Comparison of ENCODE assay signal across 16 cellular contexts in the genomic region with DNA sequence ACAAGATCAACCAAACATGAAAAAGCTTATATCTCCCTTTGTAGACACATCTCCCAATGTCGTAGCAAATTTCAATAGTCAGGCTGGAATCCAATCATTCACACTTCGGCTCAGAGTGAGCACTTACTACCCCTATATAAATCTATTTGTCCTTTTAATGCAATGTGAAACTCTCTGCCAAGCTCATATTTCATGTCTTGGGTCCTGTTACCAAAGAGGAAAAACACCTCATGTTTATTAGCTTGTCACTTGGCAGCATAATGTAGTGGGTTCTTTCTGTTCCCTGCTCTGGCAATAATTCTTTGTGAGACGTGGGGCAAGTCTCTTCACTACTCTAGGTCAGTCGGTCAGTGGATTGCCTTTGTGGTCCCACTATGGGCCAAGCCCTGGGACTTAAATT.
DNase-seq lines count a peak whose midpoint lies in the region; ATAC-seq and TF ChIP-seq lines count a peak whose summit lies in the region.
"Had no signal": no experiment of that assay in that cellular context is flagged by ENCODE, and none has a peak within 500 bp of the region (broad histone marks: within the 10 kb centered on the region; RNA-seq: fewer than 3 reads in every experiment).

No MANE protein-coding gene starts in this region.

- CTCF ChIA-PET in SK-N-SH (lab: Yijun Ruan, JAX) = no interaction called here

- no peak for TF ChIP-seq RAD21 in SK-N-SH (IDR thresholded peaks at IDR 0.05; ENCODE audit: low read length)

- no peaks in the 10 kb centered on the region for H3K9me2 ChIP-seq in SK-N-SH

- no peak for TF ChIP-seq POLR2A in spleen (IDR thresholded peaks at IDR 0.05)

- H2AFZ ChIP-seq in SK-N-SH (ENCODE audit: low read depth) = no peak overlapping the region

- H3K9me3 ChIP-seq in SK-N-SH = no peaks in the 10 kb centered on the region
- H3K9me3 ChIP-seq in spleen = peaks cover 0 to 11% (median 0%) of the 10 kb centered on the region in 8 donors

- no peak overlapping the region for H3K9ac ChIP-seq in SK-N-SH

- H3K4me2 ChIP-seq in SK-N-SH = no peak overlapping the region

- H3K4me1 ChIP-seq in SK-N-SH (ENCODE audit: control insufficient read depth in 1 of 2, insufficient read depth in 2 of 2, low read depth in 1 of 2, low read length in 1 of 2) (peaks cover 0 to 8% of the 10 kb centered on the region in 2 experiments; a peak in 2 of 4 replicates), spleen (no peaks in the 10 kb centered on the region)
- H3K4me1 ChIP-seq: Caco-2 had no signal

- ATAC-seq in SK-N-SH treated with all-trans-retinoic acid at 6 μM for 48 hours (peak; percentile 41; the same call in 1 of the 3 replicates), esophagus mucosa (peak; percentile 35), sciatic nerve (peak; percentile 40), HG03097 (IDR thresholded peaks at IDR 0.05; ENCODE audit: low FRiP score, unreplicated experiment) (no peak)
- ATAC-seq: activated CD8-positive, alpha-beta T cell treated with anti-CD3 and anti-CD28 coated beads, Interleukin-2, amount 10 ng/mL, durations not matched to agents 7 days and 5 days; HepG2 had no signal

- H3K27ac ChIP-seq in SK-N-SH (ENCODE audit: low read depth in 2 of 2, low read length in 1 of 2) (no peak overlapping the region), spleen (no peak overlapping the region)
- H3K27ac ChIP-seq: brain microvascular endothelial cell had no signal

- TF ChIP-seq EP300 in SK-N-SH (IDR thresholded peaks at IDR 0.05; ENCODE audit: borderline replicate concordance in 1 of 2, low read depth in 1 of 2, low read length in 1 of 2) = no peak

- no peaks in the 10 kb centered on the region for H3K79me2 ChIP-seq in SK-N-SH (ENCODE audit: insufficient read depth)

- intact Hi-C loops in sciatic nerve (cut with DNase I) = no loop called here
- intact Hi-C loops in spleen (cut with DNase I; ENCODE audit: low total_unique reads) = no loop called here

- no peak for DNase-seq in SK-N-SH
- DNase-seq in NCI-H748 (lab: John Stamatoyannopoulos, UW; ENCODE audit: unreplicated experiment) = peak; percentile 31
- DNase-seq in sciatic nerve (ENCODE audit: low spot score) = no peak
- DNase-seq in spleen = no peak
- no peak for DNase-seq in kidney glomerular epithelial cell (lab: John Stamatoyannopoulos, UW)
- DNase-seq: activated CD8-positive, alpha-beta T cell treated with anti-CD3 and anti-CD28 coated beads, Interleukin-2, amount 10 ng/mL, durations not matched to agents 7 days and 5 days; activated gamma-delta T cell treated with Interleukin-2 at 50 U/mL for 16 hours; brain microvascular endothelial cell; Caco-2; effector CD8-positive, alpha-beta T cell; NCI-H1436 treated with DMSO at 0.1 percent for 48 hours; occipital lobe had no signal

- H3K36me3 ChIP-seq in SK-N-SH (replicated peaks in 1 of 2; ENCODE audit: control insufficient read depth in 1 of 2, insufficient read depth in 2 of 2, low read length in 1 of 2) (no peaks in the 10 kb centered on the region), spleen (no peaks in the 10 kb centered on the region)
- H3K36me3 ChIP-seq: brain microvascular endothelial cell had no signal

- H3K27me3 ChIP-seq in SK-N-SH (ENCODE audit: insufficient read depth) (no peaks in the 10 kb centered on the region), spleen (replicated peaks in 1 of 7) (peaks cover 0 to 12% (median 0%) of the 10 kb centered on the region in 7 donors)
- H3K27me3 ChIP-seq: brain microvascular endothelial cell had no signal

- TF ChIP-seq CTCF in SK-N-SH (IDR thresholded peaks at IDR 0.05) = no peak
- no peak for TF ChIP-seq CTCF in spleen (IDR thresholded peaks at IDR 0.05 in 8 of 11, conservative IDR thresholded peaks at IDR 0.05 in 3 of 11)

- POLR2A ChIA-PET in SK-N-SH (lab: Yijun Ruan, JAX) = no interaction called here

- 51% methylated on average over 4 of the region's 4 CpGs for WGBS in SK-N-SH (ENCODE audit: low lambda C conversion rate)
- WGBS in spleen, 5 donors = 44 to 73% (median 53%) methylated on average over 4 of the region's 4 CpGs

- no peaks in the 10 kb centered on the region for H3F3A ChIP-seq in SK-N-SH (replicated peaks; ENCODE audit: insufficient read depth)

- H3K4me3 ChIP-seq in SK-N-SH (ENCODE audit: low read depth in 2 of 2, low read length in 1 of 2) (no peak overlapping the region), spleen (no peak overlapping the region)

- no peaks in the 10 kb centered on the region for H4K20me1 ChIP-seq in SK-N-SH (ENCODE audit: insufficient read depth)

TF ChIP-seq in SK-N-SH treated with all-trans-retinoic acid at 6 μM for 48 hours, 23 proteins besides CTCF, POLR2A, EP300 and RAD21:
- no peak for TF ChIP-seq GLIS3 (CRISPR knock-in tag; IDR thresholded peaks at IDR 0.05)
- peak; percentile 70 for TF ChIP-seq ISL1 (CRISPR knock-in tag; IDR thresholded peaks at IDR 0.05)
- TF ChIP-seq OSR1 (CRISPR knock-in tag; IDR thresholded peaks at IDR 0.05) = no peak

TF ChIP-seq in SK-N-SH, 30 proteins besides CTCF, POLR2A, EP300 and RAD21:
- no peak for TF ChIP-seq CHD2 (IDR thresholded peaks at IDR 0.05; ENCODE audit: low read length, partially characterized antibody)
- TF ChIP-seq FOSL2 (IDR thresholded peaks at IDR 0.05; ENCODE audit: borderline replicate concordance, low read depth) = no peak
- TF ChIP-seq, protein P1, sequence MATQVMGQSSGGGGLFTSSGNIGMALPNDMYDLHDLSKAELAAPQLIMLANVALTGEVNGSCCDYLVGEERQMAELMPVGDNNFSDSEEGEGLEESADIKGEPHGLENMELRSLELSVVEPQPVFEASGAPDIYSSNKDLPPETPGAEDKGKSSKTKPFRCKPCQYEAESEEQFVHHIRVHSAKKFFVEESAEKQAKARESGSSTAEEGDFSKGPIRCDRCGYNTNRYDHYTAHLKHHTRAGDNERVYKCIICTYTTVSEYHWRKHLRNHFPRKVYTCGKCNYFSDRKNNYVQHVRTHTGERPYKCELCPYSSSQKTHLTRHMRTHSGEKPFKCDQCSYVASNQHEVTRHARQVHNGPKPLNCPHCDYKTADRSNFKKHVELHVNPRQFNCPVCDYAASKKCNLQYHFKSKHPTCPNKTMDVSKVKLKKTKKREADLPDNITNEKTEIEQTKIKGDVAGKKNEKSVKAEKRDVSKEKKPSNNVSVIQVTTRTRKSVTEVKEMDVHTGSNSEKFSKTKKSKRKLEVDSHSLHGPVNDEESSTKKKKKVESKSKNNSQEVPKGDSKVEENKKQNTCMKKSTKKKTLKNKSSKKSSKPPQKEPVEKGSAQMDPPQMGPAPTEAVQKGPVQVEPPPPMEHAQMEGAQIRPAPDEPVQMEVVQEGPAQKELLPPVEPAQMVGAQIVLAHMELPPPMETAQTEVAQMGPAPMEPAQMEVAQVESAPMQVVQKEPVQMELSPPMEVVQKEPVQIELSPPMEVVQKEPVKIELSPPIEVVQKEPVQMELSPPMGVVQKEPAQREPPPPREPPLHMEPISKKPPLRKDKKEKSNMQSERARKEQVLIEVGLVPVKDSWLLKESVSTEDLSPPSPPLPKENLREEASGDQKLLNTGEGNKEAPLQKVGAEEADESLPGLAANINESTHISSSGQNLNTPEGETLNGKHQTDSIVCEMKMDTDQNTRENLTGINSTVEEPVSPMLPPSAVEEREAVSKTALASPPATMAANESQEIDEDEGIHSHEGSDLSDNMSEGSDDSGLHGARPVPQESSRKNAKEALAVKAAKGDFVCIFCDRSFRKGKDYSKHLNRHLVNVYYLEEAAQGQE (IDR thresholded peaks at IDR 0.05; ENCODE audit: low read depth, low read length) = no peak
- TF ChIP-seq, protein P2, sequence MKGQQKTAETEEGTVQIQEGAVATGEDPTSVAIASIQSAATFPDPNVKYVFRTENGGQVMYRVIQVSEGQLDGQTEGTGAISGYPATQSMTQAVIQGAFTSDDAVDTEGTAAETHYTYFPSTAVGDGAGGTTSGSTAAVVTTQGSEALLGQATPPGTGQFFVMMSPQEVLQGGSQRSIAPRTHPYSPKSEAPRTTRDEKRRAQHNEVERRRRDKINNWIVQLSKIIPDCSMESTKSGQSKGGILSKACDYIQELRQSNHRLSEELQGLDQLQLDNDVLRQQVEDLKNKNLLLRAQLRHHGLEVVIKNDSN (IDR thresholded peaks at IDR 0.05; ENCODE audit: borderline replicate concordance, low read depth) = no peak
- TF ChIP-seq, protein P3, sequence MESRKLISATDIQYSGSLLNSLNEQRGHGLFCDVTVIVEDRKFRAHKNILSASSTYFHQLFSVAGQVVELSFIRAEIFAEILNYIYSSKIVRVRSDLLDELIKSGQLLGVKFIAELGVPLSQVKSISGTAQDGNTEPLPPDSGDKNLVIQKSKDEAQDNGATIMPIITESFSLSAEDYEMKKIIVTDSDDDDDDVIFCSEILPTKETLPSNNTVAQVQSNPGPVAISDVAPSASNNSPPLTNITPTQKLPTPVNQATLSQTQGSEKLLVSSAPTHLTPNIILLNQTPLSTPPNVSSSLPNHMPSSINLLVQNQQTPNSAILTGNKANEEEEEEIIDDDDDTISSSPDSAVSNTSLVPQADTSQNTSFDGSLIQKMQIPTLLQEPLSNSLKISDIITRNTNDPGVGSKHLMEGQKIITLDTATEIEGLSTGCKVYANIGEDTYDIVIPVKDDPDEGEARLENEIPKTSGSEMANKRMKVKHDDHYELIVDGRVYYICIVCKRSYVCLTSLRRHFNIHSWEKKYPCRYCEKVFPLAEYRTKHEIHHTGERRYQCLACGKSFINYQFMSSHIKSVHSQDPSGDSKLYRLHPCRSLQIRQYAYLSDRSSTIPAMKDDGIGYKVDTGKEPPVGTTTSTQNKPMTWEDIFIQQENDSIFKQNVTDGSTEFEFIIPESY (IDR thresholded peaks at IDR 0.05; ENCODE audit: borderline replicate concordance, low read depth) = no peak
- no peak for TF ChIP-seq TAF1 (IDR thresholded peaks at IDR 0.05; ENCODE audit: borderline replicate concordance, low read depth, low read length)
- no peak for TF ChIP-seq NFIC (IDR thresholded peaks at IDR 0.05; ENCODE audit: borderline replicate concordance)
- TF ChIP-seq RFX5 (IDR thresholded peaks at IDR 0.05; ENCODE audit: low read length) = no peak
- no peak for TF ChIP-seq TEAD4 (IDR thresholded peaks at IDR 0.05; ENCODE audit: borderline replicate concordance, insufficient read depth)
- no peak for TF ChIP-seq ELF1 (IDR thresholded peaks at IDR 0.05)
- TF ChIP-seq, protein P4, sequence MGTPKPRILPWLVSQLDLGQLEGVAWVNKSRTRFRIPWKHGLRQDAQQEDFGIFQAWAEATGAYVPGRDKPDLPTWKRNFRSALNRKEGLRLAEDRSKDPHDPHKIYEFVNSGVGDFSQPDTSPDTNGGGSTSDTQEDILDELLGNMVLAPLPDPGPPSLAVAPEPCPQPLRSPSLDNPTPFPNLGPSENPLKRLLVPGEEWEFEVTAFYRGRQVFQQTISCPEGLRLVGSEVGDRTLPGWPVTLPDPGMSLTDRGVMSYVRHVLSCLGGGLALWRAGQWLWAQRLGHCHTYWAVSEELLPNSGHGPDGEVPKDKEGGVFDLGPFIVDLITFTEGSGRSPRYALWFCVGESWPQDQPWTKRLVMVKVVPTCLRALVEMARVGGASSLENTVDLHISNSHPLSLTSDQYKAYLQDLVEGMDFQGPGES (IDR thresholded peaks at IDR 0.05; ENCODE audit: low read depth, low read length) = no peak
- no peak for TF ChIP-seq MEF2A (IDR thresholded peaks at IDR 0.05; ENCODE audit: borderline replicate concordance, low read depth)
- TF ChIP-seq RCOR1 (IDR thresholded peaks at IDR 0.05; ENCODE audit: low read length) = no peak
- TF ChIP-seq FOXM1 (IDR thresholded peaks at IDR 0.05; ENCODE audit: low read depth) = no peak
